Comparison of ENCODE assay signal across 20 cellular contexts in genomic region chr16:67302076-67302475, GRCh38. TPM values are rescaled to one million over a fixed set of nuclear protein-coding genes. Genes with fewer than 3 reads are reported as not detected.
A peak's percentile ranks its signal among the peaks of the same experiment; 100 is the strongest.
DNase-seq lines count a peak whose midpoint lies in the region; ATAC-seq and TF ChIP-seq lines count a peak whose summit lies in the region.
"Had no signal": no experiment of that assay in that cellular context is flagged by ENCODE, and none has a peak within 500 bp of the region (broad histone marks: within the 10 kb centered on the region; RNA-seq: fewer than 3 reads in every experiment).

No MANE protein-coding gene starts in this region.

- H3K4me1 ChIP-seq in SK-N-SH (ENCODE audit: control insufficient read depth in 1 of 2, insufficient read depth in 2 of 2, low read depth in 1 of 2, low read length in 1 of 2) = peaks cover 0 to under 1% of the 10 kb centered on the region in 2 experiments; a peak in 1 of 4 replicates
- peaks cover 0 to 15% of the 10 kb centered on the region in 2 donors for H3K4me1 ChIP-seq in right atrium auricular region
- H3K4me1 ChIP-seq in ovary (ENCODE audit: insufficient read depth) = no peaks in the 10 kb centered on the region
- no peaks in the 10 kb centered on the region for H3K4me1 ChIP-seq in uterus

- POLR2A ChIA-PET in SK-N-SH (lab: Yijun Ruan, JAX) = no interaction called here

- no peaks in the 10 kb centered on the region for H3K27me3 ChIP-seq in SK-N-SH (ENCODE audit: insufficient read depth)
- no peaks in the 10 kb centered on the region for H3K27me3 ChIP-seq in right atrium auricular region
- H3K27me3 ChIP-seq in ovary = no peaks in the 10 kb centered on the region
- no peaks in the 10 kb centered on the region for H3K27me3 ChIP-seq in uterus

- TF ChIP-seq POLR2A in ovary (IDR thresholded peaks at IDR 0.05) (no peak), uterus (IDR thresholded peaks at IDR 0.05) (no peak)

- TF ChIP-seq RAD21 in SK-N-SH (IDR thresholded peaks at IDR 0.05; ENCODE audit: low read length) = no peak

- DNase-seq in SK-N-SH = peak; percentile 7
- no peak for DNase-seq in right atrium auricular region (ENCODE audit: low spot score)
- peak in 1 of 5 donors; percentile 48 for DNase-seq in ovary
- no peak for DNase-seq in uterus
- no peak for DNase-seq in activated CD4-positive, alpha-beta T cell treated with anti-CD3 and anti-CD28 coated beads for 48 hours
- DNase-seq in NCI-H2196 (lab: John Stamatoyannopoulos, UW; ENCODE audit: unreplicated experiment) = no peak
- DNase-seq in caudate nucleus (lab: John Stamatoyannopoulos, UW) = no peak
- DNase-seq: Calu3; CD4-positive, alpha-beta memory T cell; DMS53; HFFc6; NCI-H187; NCI-H69; SIG-M5 had no signal

- no peak overlapping the region for H2AFZ ChIP-seq in SK-N-SH (ENCODE audit: low read depth)

- H4K20me1 ChIP-seq in SK-N-SH (ENCODE audit: insufficient read depth) = no peaks in the 10 kb centered on the region

- H3K4me3 ChIP-seq in SK-N-SH (ENCODE audit: low read depth in 2 of 2, low read length in 1 of 2) (no peak overlapping the region), right atrium auricular region (no peak overlapping the region), ovary (no peak overlapping the region), uterus (no peak overlapping the region)

- no peak for TF ChIP-seq CTCF in SK-N-SH (IDR thresholded peaks at IDR 0.05)
- TF ChIP-seq CTCF in right atrium auricular region (IDR thresholded peaks at IDR 0.05) = no peak
- no peak for TF ChIP-seq CTCF in ovary (IDR thresholded peaks at IDR 0.05)
- no peak for TF ChIP-seq CTCF in uterus (IDR thresholded peaks at IDR 0.05)

- 92% methylated on average over 7 of the region's 7 CpGs for WGBS in SK-N-SH (ENCODE audit: low lambda C conversion rate)
- 40 to 50% (median 49%) methylated on average over 7 of the region's 7 CpGs for WGBS in ovary, 3 donors

- TF ChIP-seq EP300 in SK-N-SH (IDR thresholded peaks at IDR 0.05; ENCODE audit: borderline replicate concordance in 1 of 2, low read depth in 1 of 2, low read length in 1 of 2) (no peak), ovary (IDR thresholded peaks at IDR 0.05) (no peak)

- no peak overlapping the region for H3K9ac ChIP-seq in SK-N-SH

- no peaks in the 10 kb centered on the region for H3K9me3 ChIP-seq in SK-N-SH
- no peaks in the 10 kb centered on the region for H3K9me3 ChIP-seq in right atrium auricular region
- H3K9me3 ChIP-seq in ovary = no peaks in the 10 kb centered on the region
- H3K9me3 ChIP-seq in uterus = no peaks in the 10 kb centered on the region

- H3K27ac ChIP-seq in SK-N-SH (ENCODE audit: low read depth in 2 of 2, low read length in 1 of 2) (no peak overlapping the region), right atrium auricular region (peak overlapping the region; percentile 42 to 43), ovary (peak overlapping the region; percentile 17 to 28), uterus (peak overlapping the region; percentile 68 to 70), caudate nucleus (ENCODE audit: low read depth, low read length) (no peak overlapping the region)
- H3K27ac ChIP-seq: 22Rv1 had no signal

- no peak overlapping the region for H3K4me2 ChIP-seq in SK-N-SH

- H3K9me2 ChIP-seq in SK-N-SH = no peaks in the 10 kb centered on the region

- CTCF ChIA-PET in SK-N-SH (lab: Yijun Ruan, JAX) = interaction anchor here (1.1 kb wide), 1 partner anchor 25 kb away, joined by 5 read pairs; the partner anchor contains the start of genes KCTD19 and LRRC36

- ATAC-seq in SK-N-SH treated with all-trans-retinoic acid at 6 μM for 48 hours = no peak

- no peaks in the 10 kb centered on the region for H3F3A ChIP-seq in SK-N-SH (replicated peaks; ENCODE audit: insufficient read depth)

- no peaks in the 10 kb centered on the region for H3K79me2 ChIP-seq in SK-N-SH (ENCODE audit: insufficient read depth)

- H3K36me3 ChIP-seq in SK-N-SH (replicated peaks in 1 of 2; ENCODE audit: control insufficient read depth in 1 of 2, insufficient read depth in 2 of 2, low read length in 1 of 2) (no peaks in the 10 kb centered on the region), right atrium auricular region (no peaks in the 10 kb centered on the region), ovary (no peaks in the 10 kb centered on the region), uterus (no peaks in the 10 kb centered on the region)

- intact Hi-C loops in ovary (cut with DNase I) = no loop called here
- intact Hi-C loops in uterus (cut with DNase I; ENCODE audit: low total_unique reads) = no loop called here

TF ChIP-seq in SK-N-SH, 30 proteins besides CTCF, POLR2A, EP300 and RAD21 (continues in another document):
- TF ChIP-seq EZH2phosphoT487 (IDR thresholded peaks at IDR 0.05; ENCODE audit: borderline replicate concordance, low read depth) = no peak
- no peak for TF ChIP-seq FOXJ3 (CRISPR knock-in tag; IDR thresholded peaks at IDR 0.05)

TF ChIP-seq in SK-N-SH treated with all-trans-retinoic acid at 6 μM for 48 hours, 23 proteins besides CTCF, POLR2A, EP300 and RAD21 (continues in another document):
- no peak for TF ChIP-seq GLIS3 (CRISPR knock-in tag; IDR thresholded peaks at IDR 0.05)
- TF ChIP-seq BACH2 (CRISPR knock-in tag; IDR thresholded peaks at IDR 0.05; ENCODE audit: borderline replicate concordance) = no peak
- no peak for TF ChIP-seq TCF4 (CRISPR knock-in tag; IDR thresholded peaks at IDR 0.05; ENCODE audit: borderline replicate concordance)
- TF ChIP-seq PPARA (CRISPR knock-in tag; IDR thresholded peaks at IDR 0.05; ENCODE audit: borderline replicate concordance) = no peak
- no peak for TF ChIP-seq ARNTL (CRISPR knock-in tag; IDR thresholded peaks at IDR 0.05; ENCODE audit: borderline replicate concordance, low read depth)
- TF ChIP-seq ISL1 (CRISPR knock-in tag; IDR thresholded peaks at IDR 0.05) = no peak
- TF ChIP-seq SNAI2 (CRISPR knock-in tag; IDR thresholded peaks at IDR 0.05) = no peak
- no peak for TF ChIP-seq TOX (CRISPR knock-in tag; IDR thresholded peaks at IDR 0.05; ENCODE audit: borderline replicate concordance)
- TF ChIP-seq ZNF565 (CRISPR knock-in tag; conservative IDR thresholded peaks at IDR 0.05; ENCODE audit: low read depth) = no peak
- no peak for TF ChIP-seq POU6F1 (CRISPR knock-in tag; IDR thresholded peaks at IDR 0.05; ENCODE audit: borderline replicate concordance, low read depth)
- no peak for TF ChIP-seq ESRRG (CRISPR knock-in tag; IDR thresholded peaks at IDR 0.05)
- no peak for TF ChIP-seq ZNF70 (CRISPR knock-in tag; IDR thresholded peaks at IDR 0.05)
- no peak for TF ChIP-seq RARB (CRISPR knock-in tag; IDR thresholded peaks at IDR 0.05)
- no peak for TF ChIP-seq ZFP30 (CRISPR knock-in tag; IDR thresholded peaks at IDR 0.05)
- no peak for TF ChIP-seq ZNF8 (CRISPR knock-in tag; IDR thresholded peaks at IDR 0.05)

RNA-seq across cellular contexts. Expression of gene PLEKHG4, which starts 22.7 kb away (rescaled TPM):
- 65.5 and 87.0 TPM in 2 replicates for polyA plus RNA-seq in SK-N-SH (2012; rRNA removed)
- polyA plus RNA-seq in SK-N-SH (2012; cell fraction: cytosol; rRNA removed) = 13.2 and 22.7 TPM in 2 replicates
- 417 and 427 TPM in 2 replicates for polyA plus RNA-seq in SK-N-SH (2012; cell fraction: nucleus; rRNA removed)
- total RNA-seq in right atrium auricular region = 1 to 10 TPM; 1.1 to 3.9 TPM
- 10 to 100 TPM; 12.4 to 37.9 (median 27.6) TPM for total RNA-seq in ovary
- polyA plus RNA-seq in ovary = 10 to 100 TPM in 1 of 2 donors, 1 to 10 TPM in 1; 5.1 to 38.6 TPM
- 10 to 100 TPM in 2 of 4 donors, 1 to 10 TPM in 2; 6.8 to 45.3 (median 17.1) TPM for total RNA-seq in uterus

RNA-seq across cellular contexts. Expression of gene KCTD19, which starts 24.5 kb away (rescaled TPM):
- polyA plus RNA-seq in SK-N-SH (2012; rRNA removed) (1.8 and 1.9 TPM in 2 replicates), ovary (under 1 TPM; 0.07 to 0.70 TPM)
- 0.41 and 0.49 TPM in 2 replicates for polyA plus RNA-seq in SK-N-SH (2012; cell fraction: cytosol; rRNA removed)
- 9.1 and 10.8 TPM in 2 replicates for polyA plus RNA-seq in SK-N-SH (2012; cell fraction: nucleus; rRNA removed)
- total RNA-seq in right atrium auricular region (under 1 TPM in 1 of 2 donors, not detected in 1; 0.08 TPM), ovary (under 1 TPM in 3 of 7 donors, not detected in 4; 0.05 to 0.32 (median 0.12) TPM), uterus (1 to 10 TPM in 1 of 4 donors, under 1 TPM in 2, not detected in 1; 0.51 to 1.0 (median 0.55) TPM)
- total RNA-seq: B cell; CD4-positive, alpha-beta memory T cell; H4; HFFc6; HT-29; LHCN-M2 had no signal

RNA-seq across cellular contexts. Expression of gene LRRC36, which starts 24.5 kb away (rescaled TPM):
- polyA plus RNA-seq in SK-N-SH (2012; rRNA removed) (0.78 and 0.92 TPM in 2 replicates), ovary (under 1 TPM; 0.59 to 0.80 TPM)
- polyA plus RNA-seq in SK-N-SH (2012; cell fraction: cytosol; rRNA removed) = 0.30 and 0.36 TPM in 2 replicates
- 3.6 and 4.8 TPM in 2 replicates for polyA plus RNA-seq in SK-N-SH (2012; cell fraction: nucleus; rRNA removed)
- total RNA-seq in right atrium auricular region (under 1 TPM; 0.33 to 0.43 TPM), ovary (1 to 10 TPM in 4 of 7 donors, under 1 TPM in 2, not detected in 1; 0.58 to 2.6 (median 1.2) TPM), uterus (1 to 10 TPM in 1 of 4 donors, under 1 TPM in 1, not detected in 2; 0.46 to 2.8 TPM)
- total RNA-seq: B cell; CD4-positive, alpha-beta memory T cell; HFFc6; LHCN-M2 had no signal
- polyA plus RNA-seq: CD4-positive, alpha-beta memory T cell had no signal

RNA-seq across cellular contexts. Expression of gene SLC9A5, which starts 53.3 kb away (rescaled TPM):
- polyA plus RNA-seq in SK-N-SH (2012; rRNA removed) = 4.1 and 5.8 TPM in 2 replicates
- 1.5 and 1.6 TPM in 2 replicates for polyA plus RNA-seq in SK-N-SH (2012; cell fraction: cytosol; rRNA removed)
- polyA plus RNA-seq in SK-N-SH (2012; cell fraction: nucleus; rRNA removed) = 29.9 and 31.6 TPM in 2 replicates
- 1 to 10 TPM; 1.5 to 2.4 TPM for total RNA-seq in right atrium auricular region
- 1 to 10 TPM in 5 of 7 donors, under 1 TPM in 2; 0.36 to 3.1 (median 1.3) TPM for total RNA-seq in ovary
- 1 to 10 TPM in 1 of 2 donors, under 1 TPM in 1; 0.53 to 1.1 TPM for polyA plus RNA-seq in ovary
- 1 to 10 TPM in 2 of 4 donors, under 1 TPM in 1, not detected in 1; 0.55 to 1.9 (median 1.3) TPM for total RNA-seq in uterus

RNA-seq across cellular contexts. Expression of gene FHOD1, which starts 54.8 kb away (rescaled TPM):
- polyA plus RNA-seq in SK-N-SH (2012; rRNA removed) (53.2 and 70.9 TPM in 2 replicates), ovary (10 to 100 TPM; 16.0 to 26.2 TPM)
- polyA plus RNA-seq in SK-N-SH (2012; cell fraction: cytosol; rRNA removed) = 17.6 and 25.5 TPM in 2 replicates
- polyA plus RNA-seq in SK-N-SH (2012; cell fraction: nucleus; rRNA removed) = 343 and 475 TPM in 2 replicates
- total RNA-seq in right atrium auricular region (10 to 100 TPM in 1 of 2 donors, 1 to 10 TPM in 1; 5.3 to 11.6 TPM), ovary (10 to 100 TPM; 17.2 to 84.2 (median 41.8) TPM), uterus (10 to 100 TPM in 3 of 4 donors, 1 to 10 TPM in 1; 2.3 to 37.6 (median 11.8) TPM)

Comparison
In these comparisons a context has a peak if more than half of its experiments do, and no peak if none do; other contexts are left out.
1. H3K27ac ChIP-seq: peak in right atrium auricular region (2 of 2), ovary (2 of 2) and uterus (2 of 2); none in SK-N-SH (0 of 2) and caudate nucleus (single experiment).